Comparison of ENCODE assay signal across 16 cellular contexts in genomic region chr15:29424118-29424517, GRCh38.
DNase-seq lines count a peak whose midpoint lies in the region; ATAC-seq and TF ChIP-seq lines count a peak whose summit lies in the region.
"Had no signal": no experiment of that assay in that cellular context is flagged by ENCODE, and none has a peak within 500 bp of the region (broad histone marks: within the 10 kb centered on the region; RNA-seq: fewer than 3 reads in every experiment).

No MANE protein-coding gene starts in this region.

- H3K9me3 ChIP-seq in Loucy (ENCODE audit: insufficient read depth, low read depth, low read length) (no peaks in the 10 kb centered on the region), vagina (no peaks in the 10 kb centered on the region)
- H3K9me3 ChIP-seq: MG63 had no signal

- no peaks in the 10 kb centered on the region for H3K79me2 ChIP-seq in GM23338 (replicated peaks; ENCODE audit: insufficient read depth)
- no peaks in the 10 kb centered on the region for H3K79me2 ChIP-seq in Loucy (ENCODE audit: insufficient read depth, low read length)

- H3F3A ChIP-seq in GM23338 (replicated peaks; ENCODE audit: low read depth) (no peaks in the 10 kb centered on the region), Loucy (ENCODE audit: low read depth) (no peaks in the 10 kb centered on the region)

- no peak for ATAC-seq in GM23338
- ATAC-seq in WTC11: no peak
- ATAC-seq in natural killer cell treated with Interleukin-12 subunit alpha and Interleukin-12 subunit beta and Interleukin-15 and Interleukin-18, amount 100 ng/mL, for 72 hours: no peak
- ATAC-seq in HG02763 (IDR thresholded peaks at IDR 0.05; ENCODE audit: unreplicated experiment): no peak

- no peak overlapping the region for H3K27ac ChIP-seq in GM23338 (ENCODE audit: low read depth)
- no peak overlapping the region for H3K27ac ChIP-seq in vagina
- H3K27ac ChIP-seq: GM23248 had no signal

- H3K9me3 Mint-ChIP-seq in GM23338 (peaks cover 7% of the 10 kb centered on the region; the same call in 2 of the 3 replicates), WTC11 (peaks cover 20% of the 10 kb centered on the region)
- peaks cover 3% of the 10 kb centered on the region for H3K9me3 Mint-ChIP-seq in natural killer cell treated with Interleukin-12 subunit alpha and Interleukin-12 subunit beta and Interleukin-15 and Interleukin-18, amount 100 ng/mL, for 72 hours

- H3K27me3 Mint-ChIP-seq in GM23338 (ENCODE audit: insufficient read depth, low read depth, poor library complexity) (peaks cover 2% of the 10 kb centered on the region), WTC11 (ENCODE audit: low read depth) (no peaks in the 10 kb centered on the region)
- peaks cover 23 to 34% of the 10 kb centered on the region in 2 donors for H3K27me3 Mint-ChIP-seq in natural killer cell treated with Interleukin-12 subunit alpha and Interleukin-12 subunit beta and Interleukin-15 and Interleukin-18, amount 100 ng/mL, for 72 hours

- H3K36me3 Mint-ChIP-seq in GM23338 (ENCODE audit: low read depth) (peaks cover 5% of the 10 kb centered on the region; the same call in 2 of the 3 replicates), WTC11 (peaks cover 10% of the 10 kb centered on the region)
- no peaks in the 10 kb centered on the region for H3K36me3 Mint-ChIP-seq in natural killer cell treated with Interleukin-12 subunit alpha and Interleukin-12 subunit beta and Interleukin-15 and Interleukin-18, amount 100 ng/mL, for 72 hours

- POLR2A ChIA-PET in WTC11 (lab: Charles Lee): no interaction called here

- H3K4me3 ChIP-seq in GM23338 (no peak overlapping the region), Loucy (ENCODE audit: low read length, poor library complexity, severe bottlenecking) (no peak overlapping the region), vagina (no peak overlapping the region)
- H3K4me3 ChIP-seq: GM23248, MG63 had no signal

- H4K20me1 ChIP-seq in GM23338 (replicated peaks; ENCODE audit: insufficient read depth): no peaks in the 10 kb centered on the region
- H4K20me1 ChIP-seq in Loucy (ENCODE audit: insufficient read depth, low read length, poor library complexity, severe bottlenecking): no peaks in the 10 kb centered on the region

- no peak for TF ChIP-seq POLR2A in vagina (IDR thresholded peaks at IDR 0.05)

- no peak overlapping the region for H3K27ac Mint-ChIP-seq in GM23338
- no peak overlapping the region for H3K27ac Mint-ChIP-seq in WTC11
- no peak overlapping the region for H3K27ac Mint-ChIP-seq in natural killer cell treated with Interleukin-12 subunit alpha and Interleukin-12 subunit beta and Interleukin-15 and Interleukin-18, amount 100 ng/mL, for 72 hours

- TF ChIP-seq CTCF in GM23338 (conservative IDR thresholded peaks at IDR 0.05; ENCODE audit: low read depth in 2 of 2) (no peak), Loucy (conservative IDR thresholded peaks at IDR 0.05; ENCODE audit: low read length) (no peak), WTC11 (IDR thresholded peaks at IDR 0.05) (no peak), vagina (IDR thresholded peaks at IDR 0.05) (no peak)

- CTCF ChIA-PET in WTC11 (lab: Charles Lee): no interaction called here

- peak; percentile 24 for DNase-seq in GM23338 (ENCODE audit: low spot score)
- DNase-seq in WTC11 (ENCODE audit: low spot score): no peak
- DNase-seq in vagina (ENCODE audit: extremely low spot score in 2 of 2): peak; percentile 25 to 52
- no peak for DNase-seq in natural killer cell treated with Interleukin-12 subunit alpha and Interleukin-12 subunit beta and Interleukin-15 and Interleukin-18, amount 100 ng/mL, for 72 hours (ENCODE audit: low spot score)
- no peak for DNase-seq in kidney tubule cell (ENCODE audit: low spot score)
- DNase-seq: COR-L47, DMS 273 treated with DMSO at 0.1 percent for 48 hours, DND-41, GM23248, MG63, NCI-H1092 treated with DMSO at 0.1 percent for 48 hours, NCI-H2081 treated with DMSO at 0.1 percent for 48 hours, RPMI8226, SHP77 treated with DMSO at 0.1 percent for 48 hours had no signal

- intact Hi-C loops in vagina (cut with DNase I): no loop called here

- H3K4me1 Mint-ChIP-seq in GM23338 (peaks cover 17% of the 10 kb centered on the region), WTC11 (peaks cover 15% of the 10 kb centered on the region)
- H3K4me1 Mint-ChIP-seq in natural killer cell treated with Interleukin-12 subunit alpha and Interleukin-12 subunit beta and Interleukin-15 and Interleukin-18, amount 100 ng/mL, for 72 hours (ENCODE audit: low read depth in 2 of 2): no peaks in the 10 kb centered on the region

- H3K36me3 ChIP-seq in GM23338 (ENCODE audit: insufficient read depth) (no peaks in the 10 kb centered on the region), Loucy (ENCODE audit: insufficient read depth, low read length) (no peaks in the 10 kb centered on the region), vagina (no peaks in the 10 kb centered on the region)
- H3K36me3 ChIP-seq: MG63 had no signal

- H3K27me3 ChIP-seq in GM23338 (ENCODE audit: insufficient read depth) (no peaks in the 10 kb centered on the region), Loucy (ENCODE audit: insufficient read depth, low read length, poor library complexity, severe bottlenecking) (no peaks in the 10 kb centered on the region), vagina (no peaks in the 10 kb centered on the region)
- H3K27me3 ChIP-seq: MG63 had no signal

- H3K9ac ChIP-seq in Loucy (ENCODE audit: low read depth, low read length, poor library complexity, severe bottlenecking): no peak overlapping the region
- H3K9ac ChIP-seq: GM23248 had no signal

- H3K4me1 ChIP-seq in GM23338 (ENCODE audit: insufficient read depth): peaks cover 4% of the 10 kb centered on the region; the same call in 1 of the 2 replicates
- H3K4me1 ChIP-seq in Loucy (ENCODE audit: insufficient read depth, low read length, poor library complexity, severe bottlenecking): peaks cover 28% of the 10 kb centered on the region
- no peaks in the 10 kb centered on the region for H3K4me1 ChIP-seq in vagina

- no peak overlapping the region for H3K4me2 ChIP-seq in GM23338
- peak overlapping the region; percentile 43 for H3K4me2 ChIP-seq in Loucy (ENCODE audit: low read depth, low read length, poor library complexity, severe bottlenecking)

- H3K4me3 Mint-ChIP-seq in GM23338: no peak overlapping the region
- H3K4me3 Mint-ChIP-seq in WTC11: no peak overlapping the region
- no peak overlapping the region for H3K4me3 Mint-ChIP-seq in natural killer cell treated with Interleukin-12 subunit alpha and Interleukin-12 subunit beta and Interleukin-15 and Interleukin-18, amount 100 ng/mL, for 72 hours

- H2AFZ ChIP-seq in GM23338 (no peak overlapping the region), Loucy (ENCODE audit: low read length) (no peak overlapping the region)
- H2AFZ ChIP-seq: GM23248 had no signal

- no peaks in the 10 kb centered on the region; the same call in 1 of the 2 replicates for H3K9me2 ChIP-seq in GM23338 (ENCODE audit: insufficient read depth)
- no peaks in the 10 kb centered on the region for H3K9me2 ChIP-seq in Loucy (replicated peaks; ENCODE audit: low read depth, low read length)

TF ChIP-seq in GM23338, 12 proteins besides CTCF, POLR2A, EP300 and RAD21:
- TF ChIP-seq ZNF331 (CRISPR knock-in tag; IDR thresholded peaks at IDR 0.05; ENCODE audit: low read depth): no peak

TF ChIP-seq in WTC11, 78 proteins besides CTCF, POLR2A, EP300 and RAD21:
- TF ChIP-seq IRF1 (CRISPR knock-in tag; IDR thresholded peaks at IDR 0.05) (no peak), NFYB (CRISPR knock-in tag; conservative IDR thresholded peaks at IDR 0.05; ENCODE audit: low read depth) (peak; percentile 62)

Comparison
In these comparisons a context has a peak if more than half of its experiments do, and no peak if none do; other contexts are left out.
1. DNase-seq: peak in GM23338 (single experiment) and vagina (2 of 2); none in WTC11 (single experiment), natural killer cell treated with Interleukin-12 subunit alpha and Interleukin-12 subunit beta and Interleukin-15 and Interleukin-18, amount 100 ng/mL, for 72 hours (single experiment) and kidney tubule cell (single experiment).